ENCODE assay signal across 25 cellular contexts in the genomic region with DNA sequence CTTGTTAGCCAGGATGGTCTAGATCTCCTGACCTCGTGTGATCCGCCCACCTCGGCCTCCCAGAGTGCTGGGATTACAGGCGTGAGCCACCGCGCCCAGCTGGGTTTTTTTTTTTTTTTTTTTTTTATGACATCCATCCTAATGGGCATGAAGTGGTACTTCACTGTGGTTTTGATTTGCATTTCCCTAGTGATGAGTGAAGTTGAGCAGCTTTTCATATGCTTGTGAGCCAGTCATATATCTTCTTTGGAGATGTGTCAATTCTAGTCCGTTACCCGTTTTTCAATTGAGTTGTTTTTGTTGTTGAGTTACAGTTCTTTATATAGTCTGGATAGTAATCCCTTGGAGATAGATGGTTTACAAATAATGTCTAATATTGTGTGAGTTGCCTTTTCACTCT.
DNase-seq lines count a peak whose midpoint lies in the region; ATAC-seq and TF ChIP-seq lines count a peak whose summit lies in the region.
"Had no signal": no experiment of that assay in that cellular context is flagged by ENCODE, and none has a peak within 500 bp of the region (broad histone marks: within the 10 kb centered on the region; RNA-seq: fewer than 3 reads in every experiment).

No MANE protein-coding gene starts in this region.

- no peak overlapping the region for H3K4ac ChIP-seq in mesendoderm (ENCODE audit: low read depth, low read length)

- peaks cover 7% of the 10 kb centered on the region for H3K4me1 Mint-ChIP-seq in activated B cell treated with CpG ODN at 0.5 μM for 24 hours

- TF ChIP-seq CTCF in GM12865 (IDR thresholded peaks at IDR 0.05; ENCODE audit: insufficient read depth, low read depth, low read length, missing control alignments) (no peak), activated B cell treated with CpG ODN at 0.5 μM for 24 hours (IDR thresholded peaks at IDR 0.05) (no peak)

- H3K23ac ChIP-seq in mesendoderm (ENCODE audit: low read length), result no peak overlapping the region

- H3K4me1 ChIP-seq in mesendoderm (ENCODE audit: control insufficient read depth, low read depth, low read length), result no peaks in the 10 kb centered on the region
- H3K4me1 ChIP-seq: Caco-2, SJSA1 had no signal

- intact Hi-C loops in activated B cell treated with CpG ODN at 0.5 μM for 24 hours (cut with micrococcal nuclease), result no loop called here
- intact Hi-C loops in sciatic nerve (cut with DNase I), result no loop called here

- no peak overlapping the region for H3K4me3 Mint-ChIP-seq in activated B cell treated with CpG ODN at 0.5 μM for 24 hours
- H3K4me3 Mint-ChIP-seq: B cell; CD8-positive, alpha-beta T cell had no signal

- H3K79me2 ChIP-seq in mesendoderm (ENCODE audit: control insufficient read depth, insufficient read depth, low read length), result no peaks in the 10 kb centered on the region

- H3K27ac ChIP-seq in mesendoderm (ENCODE audit: low read depth, low read length), result no peak overlapping the region
- H3K27ac ChIP-seq: 22Rv1, C4-2B, PC-9, SJSA1 had no signal

- H2BK5ac ChIP-seq in mesendoderm (ENCODE audit: low read length), result no peak overlapping the region

- H4K8ac ChIP-seq in mesendoderm (ENCODE audit: low read depth, low read length), result no peak overlapping the region

- WGBS in mesendoderm (ENCODE audit: extremely low coverage, insufficient coverage, low lambda C conversion rate), result no CpG with 5 or more reads among the region's 8 CpGs

- H3K9me3 Mint-ChIP-seq in activated B cell treated with CpG ODN at 0.5 μM for 24 hours, result no peaks in the 10 kb centered on the region
- H3K9me3 Mint-ChIP-seq: CD8-positive, alpha-beta T cell had no signal

- no peak overlapping the region for H4K5ac ChIP-seq in mesendoderm (ENCODE audit: low read length)

- ATAC-seq in activated B cell treated with CpG ODN at 0.5 μM for 24 hours (ENCODE audit: low read depth) (peak; percentile 75), sciatic nerve (no peak), GM19035 (IDR thresholded peaks at IDR 0.05; ENCODE audit: unreplicated experiment) (no peak)
- ATAC-seq: CD8-positive, alpha-beta T cell; HCT116 had no signal

- H2BK120ac ChIP-seq in mesendoderm (ENCODE audit: low read depth, low read length), result no peak overlapping the region

- H3K36me3 Mint-ChIP-seq in activated B cell treated with CpG ODN at 0.5 μM for 24 hours (ENCODE audit: low read depth), result peaks cover 76% of the 10 kb centered on the region

- H3K36me3 ChIP-seq in mesendoderm (ENCODE audit: control insufficient read depth, insufficient read depth, low read length), result peaks cover 11% of the 10 kb centered on the region

- H3K27me3 Mint-ChIP-seq in activated B cell treated with CpG ODN at 0.5 μM for 24 hours, result no peaks in the 10 kb centered on the region
- H3K27me3 Mint-ChIP-seq: B cell had no signal

- no peak overlapping the region for H3K9ac ChIP-seq in mesendoderm (ENCODE audit: low read length)

- DNase-seq in NCI-H187 treated with DMSO at 0.1 percent for 48 hours (lab: John Stamatoyannopoulos, UW) (peak; percentile 1), NCI-H187 (lab: John Stamatoyannopoulos, UW) (no peak), GM12865 (ENCODE audit: low read depth) (peak; percentile 30), activated B cell treated with CpG ODN at 0.5 μM for 24 hours (no peak), sciatic nerve (ENCODE audit: low spot score) (peak; percentile 23), ureter (ENCODE audit: low spot score) (no peak), mesendoderm (no peak)
- DNase-seq: Caco-2; CD8-positive, alpha-beta T cell; KBM-7; MM.1S; NCI-H1694; NCI-H2081 treated with DMSO at 0.1 percent for 48 hours; NCI-H446; NCI-H524 treated with DMSO at 0.1 percent for 48 hours; NCI-H774; PC-9; Right ventricle myocardium superior; RPMI8226 had no signal

- POLR2A ChIA-PET in activated B cell treated with CpG ODN at 0.5 μM for 24 hours (lab: Charles Lee), result interaction anchor here (0.6 kb wide), 1 partner anchor 75 kb away, joined by 4 read pairs; no protein-coding TSS in a partner anchor

- H3K18ac ChIP-seq in mesendoderm (ENCODE audit: low read length), result no peak overlapping the region

- no peaks in the 10 kb centered on the region for H3K79me1 ChIP-seq in mesendoderm (ENCODE audit: low read length)

- H2BK15ac ChIP-seq in mesendoderm (replicated peaks; ENCODE audit: low read depth), result no peak overlapping the region

- CTCF ChIA-PET in activated B cell treated with CpG ODN at 0.5 μM for 24 hours (lab: Charles Lee), result no interaction called here

- no peaks in the 10 kb centered on the region for H3K27me3 ChIP-seq in mesendoderm (ENCODE audit: insufficient read depth, low read length, poor library complexity)
- H3K27me3 ChIP-seq: SJSA1 had no signal

- no peak overlapping the region for H2AK5ac ChIP-seq in mesendoderm (ENCODE audit: low read length)

- no peak overlapping the region for H3K4me3 ChIP-seq in GM12865 (ENCODE audit: low read depth, low read length)
- H3K4me3 ChIP-seq in mesendoderm (ENCODE audit: low read length), result no peak overlapping the region
- H3K4me3 ChIP-seq: PC-9, SJSA1 had no signal

- H3K56ac ChIP-seq in mesendoderm (ENCODE audit: low read length), result no peak overlapping the region

- H3K4me2 ChIP-seq in mesendoderm (ENCODE audit: low read length), result no peak overlapping the region
- H3K4me2 ChIP-seq: PC-9 had no signal

- H3K27ac Mint-ChIP-seq in activated B cell treated with CpG ODN at 0.5 μM for 24 hours, result no peak overlapping the region
- H3K27ac Mint-ChIP-seq: B cell; CD8-positive, alpha-beta T cell had no signal

Comparison
In these comparisons a context has a peak if more than half of its experiments do, and no peak if none do; other contexts are left out.
1. DNase-seq: peak in NCI-H187 treated with DMSO at 0.1 percent for 48 hours (single experiment), GM12865 (single experiment) and sciatic nerve (single experiment); none in NCI-H187 (0 of 2), activated B cell treated with CpG ODN at 0.5 μM for 24 hours (single experiment), ureter (single experiment) and mesendoderm (single experiment).